In the genomic region with DNA sequence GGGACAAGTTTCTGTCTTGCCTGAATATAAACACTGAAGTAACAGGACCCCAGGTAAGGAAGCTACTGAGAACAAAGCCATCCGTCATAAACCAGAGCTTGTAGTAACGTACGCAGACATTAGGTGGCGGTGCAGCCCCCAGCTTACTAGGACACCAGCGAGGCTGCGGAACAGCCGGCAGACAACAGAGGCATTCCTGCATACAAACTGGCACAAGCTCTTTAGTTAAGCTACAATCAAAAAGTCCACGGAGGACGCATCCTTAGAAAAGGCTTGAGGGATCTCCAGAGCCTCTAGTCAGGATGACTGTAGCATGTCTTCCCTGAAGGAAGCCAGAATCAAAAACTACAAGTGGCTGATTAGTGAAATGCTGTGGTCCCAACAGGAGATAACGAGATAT, we compare ENCODE assay signal across 10 cellular contexts. TPM values are rescaled to one million over a fixed set of nuclear protein-coding genes. Genes with fewer than 3 reads are reported as not detected.
DNase-seq lines count a peak whose midpoint lies in the region; ATAC-seq and TF ChIP-seq lines count a peak whose summit lies in the region.
"Had no signal": no experiment of that assay in that cellular context is flagged by ENCODE, and none has a peak within 500 bp of the region (broad histone marks: within the 10 kb centered on the region; RNA-seq: fewer than 3 reads in every experiment).

No MANE protein-coding gene starts in this region.

- CTCF ChIA-PET in PC-9 (lab: Charles Lee), result no interaction called here

- H3K9ac ChIP-seq in DND-41 (ENCODE audit: low read depth, low read length), result no peak overlapping the region

- BruUV-seq in PC-9 (replicated peaks; lab: Mats Ljungman, UMichigan), result no TSS peak

- peaks cover 32% of the 10 kb centered on the region for H3K79me2 ChIP-seq in DND-41 (ENCODE audit: insufficient read depth, low read length)
- no peaks in the 10 kb centered on the region for H3K79me2 ChIP-seq in PC-9 (ENCODE audit: low read depth)

- intact Hi-C loops in PC-9 (cut with micrococcal nuclease; ENCODE audit: unreplicated experiment) (no loop called here), head of caudate nucleus (cut with DNase I) (loop anchor here (10.0 kb wide), 1 partner anchor 58 kb away; a partner anchor contains a TSS)

- TF ChIP-seq CTCF in DND-41 (IDR thresholded peaks at IDR 0.05; ENCODE audit: borderline replicate concordance, extremely low read depth, low read length, poor library complexity, severe bottlenecking), result peak; percentile 81
- TF ChIP-seq CTCF in PC-9 (conservative IDR thresholded peaks at IDR 0.05), result peak; percentile 35; the same call in 1 of the 2 replicates

- H3K9me3 ChIP-seq in DND-41 (ENCODE audit: insufficient read depth, low read length, severe bottlenecking) (no peaks in the 10 kb centered on the region), PC-9 (ENCODE audit: insufficient read depth, low read depth) (peaks cover 40% of the 10 kb centered on the region)

- H3K4me3 Mint-ChIP-seq in T-helper 2 cell treated with Interferon-gamma antibody and Interleukin-4, amounts not matched to agents 5 μg/mL and 100 μg/mL, for 36 hours, result no peak overlapping the region
- H3K4me3 Mint-ChIP-seq: memory B cell; T-helper 1 cell treated with Interleukin-12 subunit alpha and Interleukin-12 subunit beta and Interleukin-4 antibody, amounts not matched to agents 30 μg/mL and 1 μg/mL, for 36 hours had no signal

- no peaks in the 10 kb centered on the region for H3K4me1 ChIP-seq in DND-41 (ENCODE audit: insufficient read depth, low read length)
- H3K4me1 ChIP-seq in PC-9 (replicated peaks; ENCODE audit: insufficient read depth), result no peaks in the 10 kb centered on the region

- no peak overlapping the region for H3K4me3 ChIP-seq in DND-41 (ENCODE audit: low read depth in 1 of 2, low read length in 2 of 2)
- no peak overlapping the region for H3K4me3 ChIP-seq in PC-9

- peak; percentile 64 for DNase-seq in DND-41
- no peak for DNase-seq in PC-9
- peak; percentile 41 to 91 (median 77) for DNase-seq in head of caudate nucleus
- peak; percentile 69 for DNase-seq in pons (ENCODE audit: low spot score)
- DNase-seq in T-helper 2 cell treated with Interferon-gamma antibody and Interleukin-4, amounts not matched to agents 5 μg/mL and 100 μg/mL, for 36 hours (ENCODE audit: low spot score), result no peak
- DNase-seq in stimulated activated CD4-positive, alpha-beta T cell treated with anti-CD3 and anti-CD28 coated beads, Interleukin-4, amount 100 ng/mL, for 24 hours, result no peak
- DNase-seq in activated CD8-positive, alpha-beta memory T cell treated with anti-CD3 and anti-CD28 coated beads for 24 hours, result no peak

- H3K4me2 ChIP-seq in DND-41 (ENCODE audit: insufficient read depth, low read length) (no peak overlapping the region), PC-9 (no peak overlapping the region)

- H4K20me1 ChIP-seq in DND-41 (ENCODE audit: insufficient read depth, low read length) (no peaks in the 10 kb centered on the region; the same call in none of the 2 replicates), PC-9 (ENCODE audit: insufficient read depth) (no peaks in the 10 kb centered on the region)

- H2AFZ ChIP-seq in DND-41 (ENCODE audit: low read depth, low read length) (no peak overlapping the region), PC-9 (no peak overlapping the region)

- H3K27ac ChIP-seq in DND-41 (ENCODE audit: low read length), result no peak overlapping the region
- H3K27ac ChIP-seq in PC-9, result no peak overlapping the region

- H3K36me3 ChIP-seq in DND-41 (ENCODE audit: insufficient read depth, low read length), result peaks cover 66% of the 10 kb centered on the region
- H3K36me3 ChIP-seq in PC-9 (ENCODE audit: low read depth), result peaks cover 73% of the 10 kb centered on the region

- POLR2A ChIA-PET in PC-9 (lab: Charles Lee; ENCODE audit: unreplicated experiment), result no interaction called here

- H3K9me2 ChIP-seq in PC-9 (ENCODE audit: insufficient read depth), result no peaks in the 10 kb centered on the region

- H3K27ac Mint-ChIP-seq in T-helper 2 cell treated with Interferon-gamma antibody and Interleukin-4, amounts not matched to agents 5 μg/mL and 100 μg/mL, for 36 hours, result no peak overlapping the region
- H3K27ac Mint-ChIP-seq: memory B cell; T-helper 1 cell treated with Interleukin-12 subunit alpha and Interleukin-12 subunit beta and Interleukin-4 antibody, amounts not matched to agents 30 μg/mL and 1 μg/mL, for 36 hours had no signal

- peaks cover 97% of the 10 kb centered on the region for H3K36me3 Mint-ChIP-seq in T-helper 2 cell treated with Interferon-gamma antibody and Interleukin-4, amounts not matched to agents 5 μg/mL and 100 μg/mL, for 36 hours (ENCODE audit: low read depth)

- no peaks in the 10 kb centered on the region for H3K27me3 ChIP-seq in DND-41 (ENCODE audit: insufficient read depth, low read length, poor library complexity)
- H3K27me3 ChIP-seq in PC-9 (ENCODE audit: insufficient read depth, low read depth), result no peaks in the 10 kb centered on the region

- ATAC-seq in DND-41 (ENCODE audit: insufficient read depth, low read depth) (peak; percentile 64; the same call in 2 of the 3 replicates), HG03159 (IDR thresholded peaks at IDR 0.05; ENCODE audit: unreplicated experiment) (no peak)

- no peaks in the 10 kb centered on the region for H3K27me3 Mint-ChIP-seq in T-helper 2 cell treated with Interferon-gamma antibody and Interleukin-4, amounts not matched to agents 5 μg/mL and 100 μg/mL, for 36 hours (ENCODE audit: low read depth)
- H3K27me3 Mint-ChIP-seq: memory B cell had no signal

- H3F3A ChIP-seq in PC-9 (ENCODE audit: insufficient read depth, low read depth), result no peaks in the 10 kb centered on the region

- H3K9me3 Mint-ChIP-seq in T-helper 2 cell treated with Interferon-gamma antibody and Interleukin-4, amounts not matched to agents 5 μg/mL and 100 μg/mL, for 36 hours, result peaks cover 73% of the 10 kb centered on the region

- no peaks in the 10 kb centered on the region for H3K4me1 Mint-ChIP-seq in T-helper 2 cell treated with Interferon-gamma antibody and Interleukin-4, amounts not matched to agents 5 μg/mL and 100 μg/mL, for 36 hours (ENCODE audit: low read depth)
- H3K4me1 Mint-ChIP-seq: memory B cell had no signal

RNA-seq across cellular contexts. Expression of a gene that starts 26.2 kb away (rescaled TPM):
- 25.1 and 27.4 TPM in 2 replicates for total RNA-seq in PC-9 (2021)

RNA-seq across cellular contexts. Expression of a gene that starts 32.4 kb away (rescaled TPM):
- total RNA-seq in PC-9 (2021), result 0.28 TPM in 1 of 2 replicates, not detected in the other

RNA-seq across cellular contexts. Expression of a gene that starts 55.7 kb away (rescaled TPM):
- total RNA-seq in PC-9 (2021), result 9.6 and 12.9 TPM in 2 replicates

Comparison
In these comparisons a context has a peak if more than half of its experiments do, and no peak if none do; other contexts are left out.
1. DNase-seq: peak in DND-41 (single experiment), head of caudate nucleus (42 of 42) and pons (single experiment); none in PC-9 (0 of 2), T-helper 2 cell treated with Interferon-gamma antibody and Interleukin-4, amounts not matched to agents 5 μg/mL and 100 μg/mL, for 36 hours (single experiment), stimulated activated CD4-positive, alpha-beta T cell treated with anti-CD3 and anti-CD28 coated beads, Interleukin-4, amount 100 ng/mL, for 24 hours (single experiment) and activated CD8-positive, alpha-beta memory T cell treated with anti-CD3 and anti-CD28 coated beads for 24 hours (single experiment).